In genomic region chr16:72952404-72953301, GRCh38 we compare ENCODE assay signal across 12 cellular contexts.
A peak's percentile ranks its signal among the peaks of the same experiment; 100 is the strongest.
DNase-seq lines count a peak whose midpoint lies in the region; ATAC-seq and TF ChIP-seq lines count a peak whose summit lies in the region.
"Had no signal": no experiment of that assay in that cellular context is flagged by ENCODE, and none has a peak within 500 bp of the region (broad histone marks: within the 10 kb centered on the region; RNA-seq: fewer than 3 reads in every experiment).

No MANE protein-coding gene starts in this region.

- no peak overlapping the region for H3K27ac ChIP-seq in HEK293 (ENCODE audit: extremely low read depth, low read depth, low read length)
- H3K27ac ChIP-seq: BLaER1 treated with 17β-estradiol and CSF1 and Interleukin-3, amounts not matched to agents 10 nM and 100 nM had no signal

- H3K27me3 Mint-ChIP-seq in naive thymus-derived CD8-positive, alpha-beta T cell, result no peaks in the 10 kb centered on the region
- H3K27me3 Mint-ChIP-seq: memory B cell had no signal

- H3K36me3 ChIP-seq in HEK293 (ENCODE audit: control insufficient read depth in 2 of 2, insufficient read depth in 1 of 2, low read length in 2 of 2), result peaks cover 6 to 28% of the 10 kb centered on the region in 2 experiments; a peak in 2 of 3 replicates

- no peaks in the 10 kb centered on the region for H3K9me3 ChIP-seq in HEK293 (ENCODE audit: control insufficient read depth, insufficient read depth, low read depth, low read length)

- no peak for ATAC-seq in naive thymus-derived CD8-positive, alpha-beta T cell

- peaks cover 0 to 2% (median 0%) of the 10 kb centered on the region in 4 donors for H3K4me1 Mint-ChIP-seq in naive thymus-derived CD8-positive, alpha-beta T cell

- H3K4me3 ChIP-seq in HEK293 (ENCODE audit: low read depth, low read length), result no peak overlapping the region
- H3K4me3 ChIP-seq: BLaER1 treated with 17β-estradiol and CSF1 and Interleukin-3, amounts not matched to agents 10 nM and 100 nM had no signal

- no peaks in the 10 kb centered on the region for H3K36me3 Mint-ChIP-seq in naive thymus-derived CD8-positive, alpha-beta T cell

- CTCF ChIA-PET in HEK293 (lab: Yijun Ruan, JAX), result interaction anchor here (0.9 to 2.0 kb wide), 4 partner anchors 9 to 479 kb away, joined by 3 to 11 read pairs (median 3); no protein-coding TSS in a partner anchor

- peak; percentile 60 for DNase-seq in A172 (ENCODE audit: low spot score)
- DNase-seq in dedifferentiated amniotic fluid mesenchymal stem cell (ENCODE audit: extremely low spot score), result peak; percentile 31
- DNase-seq in non-pigmented ciliary epithelial cell (ENCODE audit: low read depth), result peak; percentile 81
- DNase-seq in NCI-H1694 treated with DMSO at 0.1 percent for 48 hours (lab: John Stamatoyannopoulos, UW), result no peak
- DNase-seq in NOMO-1 treated with DMSO at 0.1 percent for 48 hours (lab: John Stamatoyannopoulos, UW; ENCODE audit: unreplicated experiment), result no peak
- DNase-seq in naive thymus-derived CD8-positive, alpha-beta T cell, result no peak
- DNase-seq in amygdala (lab: John Stamatoyannopoulos, UW), result no peak
- DNase-seq: activated effector memory CD4-positive, alpha-beta T cell treated with Interleukin-2 at 50 U/mL for 16 hours; H7 had no signal

- H3K4me1 ChIP-seq in HEK293 (ENCODE audit: control insufficient read depth, insufficient read depth, low read length), result peaks cover 7% of the 10 kb centered on the region
- H3K4me1 ChIP-seq: BLaER1 treated with 17β-estradiol and CSF1 and Interleukin-3, amounts not matched to agents 10 nM and 100 nM had no signal

- POLR2A ChIA-PET in HEK293 (lab: Yijun Ruan, JAX), result no interaction called here
- POLR2A ChIA-PET in naive thymus-derived CD8-positive, alpha-beta T cell (lab: Charles Lee), result interaction anchor here (0.5 to 0.7 kb wide), 2 partner anchors 102 to 217 kb away, joined by 3 to 4 read pairs; no protein-coding TSS in a partner anchor

- H3K9me3 Mint-ChIP-seq in naive thymus-derived CD8-positive, alpha-beta T cell, result no peaks in the 10 kb centered on the region

- H3K27ac Mint-ChIP-seq in naive thymus-derived CD8-positive, alpha-beta T cell, result peak overlapping the region in 1 of 10 donors; percentile 23
- H3K27ac Mint-ChIP-seq: memory B cell had no signal

- no peak overlapping the region for H3K4me3 Mint-ChIP-seq in naive thymus-derived CD8-positive, alpha-beta T cell
- H3K4me3 Mint-ChIP-seq: memory B cell had no signal

- TF ChIP-seq CTCF in HEK293 (tag by site-specific recombination; IDR thresholded peaks at IDR 0.05), result no peak

TF ChIP-seq in HEK293, 187 proteins besides CTCF, POLR2A, EP300 and RAD21:
- TF ChIP-seq ZNF626 (tag by site-specific recombination; IDR thresholded peaks at IDR 0.05), result no peak
- 0 out of 2 replicates have a peak, but pooled peaks have one; percentile 44 for TF ChIP-seq ZNF449 (tag by site-specific recombination; IDR thresholded peaks at IDR 0.05)
- TF ChIP-seq ZNF211 (tag by site-specific recombination; IDR thresholded peaks at IDR 0.05; ENCODE audit: low read depth), result no peak
- TF ChIP-seq ZNF221 (tag by site-specific recombination; IDR thresholded peaks at IDR 0.05; ENCODE audit: borderline replicate concordance), result no peak
- no peak for TF ChIP-seq ELK4 (IDR thresholded peaks at IDR 0.05; ENCODE audit: borderline replicate concordance, low read depth, low read length)
- TF ChIP-seq PRDM6 (tag by site-specific recombination; IDR thresholded peaks at IDR 0.05), result peak; percentile 21; the same call in 1 of the 2 replicates

Comparison
In these comparisons a context has a peak if more than half of its experiments do, and no peak if none do; other contexts are left out.
1. DNase-seq: peak in A172 (single experiment), dedifferentiated amniotic fluid mesenchymal stem cell (single experiment) and non-pigmented ciliary epithelial cell (single experiment); none in NCI-H1694 treated with DMSO at 0.1 percent for 48 hours (single experiment), NOMO-1 treated with DMSO at 0.1 percent for 48 hours (single experiment), naive thymus-derived CD8-positive, alpha-beta T cell (0 of 10) and amygdala (0 of 56).